13 cellular contexts compared by ENCODE assay signal in the genomic region with DNA sequence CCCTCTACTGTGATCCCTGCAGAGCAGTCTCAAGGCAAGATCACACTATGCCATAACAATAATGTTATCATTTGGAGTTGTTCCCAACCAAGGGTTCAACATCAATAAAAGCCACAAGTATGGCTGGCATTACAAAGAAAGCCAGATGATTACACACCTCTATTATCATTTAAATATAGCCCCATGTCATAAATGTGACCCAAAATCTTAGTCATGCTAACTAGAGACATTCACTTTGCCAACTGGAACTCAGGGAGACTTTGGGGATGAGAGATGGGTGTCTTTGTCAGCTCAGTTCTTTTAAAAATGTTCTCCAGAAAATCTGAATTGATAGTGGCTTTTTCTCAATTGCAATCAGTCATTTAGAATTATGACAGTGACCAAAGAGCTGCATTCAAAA.
"Had no signal": no experiment of that assay in that cellular context is flagged by ENCODE, and none has a peak within 500 bp of the region (broad histone marks: within the 10 kb centered on the region; RNA-seq: fewer than 3 reads in every experiment).

No MANE protein-coding gene starts in this region.

- H3K27me3 ChIP-seq: esophagus muscularis mucosa, spleen, upper lobe of left lung had no signal

- H3K9me3 ChIP-seq: esophagus muscularis mucosa, spleen, upper lobe of left lung had no signal

- DNase-seq: activated CD4-positive, alpha-beta memory T cell treated with anti-CD3 and anti-CD28 coated beads, Interleukin-2, amount 10 ng/mL, durations not matched to agents 7 days and 5 days; activated CD4-positive, alpha-beta T cell treated with anti-CD3 and anti-CD28 coated beads for 36 hours; activated gamma-delta T cell; activated T-cell treated with anti-CD3 and anti-CD28 coated beads, Interleukin-2, amount 50 U/mL, for 4 hours; hippocampal formation; spleen; T-helper 1 cell had no signal

- ATAC-seq: activated CD4-positive, alpha-beta T cell treated with anti-CD3 and anti-CD28 coated beads for 36 hours; activated naive CD4-positive, alpha-beta T cell treated with anti-CD3 and anti-CD28 coated beads, Interleukin-2, amount 50 U/mL, for 72 hours; activated T-cell treated with anti-CD3 and anti-CD28 coated beads, Interleukin-2, amount 50 U/mL, for 4 hours; sciatic nerve had no signal

- H3K36me3 ChIP-seq: esophagus muscularis mucosa, upper lobe of left lung had no signal

- H3K27ac ChIP-seq: esophagus muscularis mucosa, spleen had no signal

- FAIRE-seq: colon, endometrium had no signal

- H3K4me3 ChIP-seq: esophagus muscularis mucosa, spleen, upper lobe of left lung had no signal
